ENCODE assay signal across 22 cellular contexts in genomic region chr19:11321206-11322126, GRCh38. TPM values are rescaled to one million over a fixed set of nuclear protein-coding genes. Genes with fewer than 3 reads are reported as not detected.
DNase-seq lines count a peak whose midpoint lies in the region; ATAC-seq and TF ChIP-seq lines count a peak whose summit lies in the region.
"Had no signal": no experiment of that assay in that cellular context is flagged by ENCODE, and none has a peak within 500 bp of the region (broad histone marks: within the 10 kb centered on the region; RNA-seq: fewer than 3 reads in every experiment).

No MANE protein-coding gene starts in this region.

- H3K4me3 Mint-ChIP-seq in immature natural killer cell, result no peak overlapping the region
- H3K4me3 Mint-ChIP-seq: activated CD8-positive, alpha-beta memory T cell treated with anti-CD3 and anti-CD28 coated beads, Interleukin-2, amount 10 ng/mL, durations not matched to agents 7 days and 5 days; HFFc6 had no signal

- peak overlapping the region; percentile 3 to 87 (median 66) for H3K27ac Mint-ChIP-seq in immature natural killer cell
- H3K27ac Mint-ChIP-seq: activated CD8-positive, alpha-beta memory T cell treated with anti-CD3 and anti-CD28 coated beads, Interleukin-2, amount 10 ng/mL, durations not matched to agents 7 days and 5 days; HFFc6 had no signal

- H4K20me1 ChIP-seq in OCI-LY3 (ENCODE audit: insufficient read depth, low read length), result no peaks in the 10 kb centered on the region

- WGBS in ovary, 3 donors, result 73 to 79% (median 75%) methylated on average over 14 of the region's 14 CpGs

- TF ChIP-seq CTCF in left ventricle myocardium inferior (IDR thresholded peaks at IDR 0.05; ENCODE audit: borderline replicate concordance) (no peak), OCI-LY3 (IDR thresholded peaks at IDR 0.05; ENCODE audit: low read depth, low read length) (peak; percentile 30; the same call in 1 of the 2 replicates), vagina (IDR thresholded peaks at IDR 0.05) (no peak), ovary (IDR thresholded peaks at IDR 0.05) (no peak)

- H2AFZ ChIP-seq in OCI-LY3 (ENCODE audit: low read depth, low read length), result no peak overlapping the region

- no peak for TF ChIP-seq POLR2A in vagina (IDR thresholded peaks at IDR 0.05)
- TF ChIP-seq POLR2A in ovary (IDR thresholded peaks at IDR 0.05), result no peak

- H3K9ac ChIP-seq in OCI-LY3 (ENCODE audit: low read length), result no peak overlapping the region

- H3K27me3 ChIP-seq in left ventricle myocardium inferior (ENCODE audit: low read depth) (no peaks in the 10 kb centered on the region), OCI-LY3 (ENCODE audit: low read depth, low read length) (no peaks in the 10 kb centered on the region), vagina (no peaks in the 10 kb centered on the region), ovary (no peaks in the 10 kb centered on the region)
- H3K27me3 ChIP-seq: heart right ventricle, transverse colon had no signal

- ATAC-seq in stimulated activated naive CD8-positive, alpha-beta T cell treated with anti-CD3 and anti-CD28 coated beads, Interleukin-15, Interleukin-2, amounts not matched to agents 100 U/mL and 50 U/mL, for 24 hours, result no peak
- no peak for ATAC-seq in GM19463 (IDR thresholded peaks at IDR 0.05; ENCODE audit: unreplicated experiment)
- ATAC-seq: activated CD8-positive, alpha-beta memory T cell treated with anti-CD3 and anti-CD28 coated beads, Interleukin-2, amount 10 ng/mL, durations not matched to agents 7 days and 5 days; heart right ventricle had no signal

- no peaks in the 10 kb centered on the region for H3K79me2 ChIP-seq in OCI-LY3 (ENCODE audit: low read length)

- no peaks in the 10 kb centered on the region for H3K9me3 Mint-ChIP-seq in immature natural killer cell
- H3K9me3 Mint-ChIP-seq: HFFc6 had no signal

- no peaks in the 10 kb centered on the region for H3K36me3 Mint-ChIP-seq in immature natural killer cell
- H3K36me3 Mint-ChIP-seq: activated CD8-positive, alpha-beta memory T cell treated with anti-CD3 and anti-CD28 coated beads, Interleukin-2, amount 10 ng/mL, durations not matched to agents 7 days and 5 days had no signal

- peaks cover 4% of the 10 kb centered on the region in 3 donors for H3K27me3 Mint-ChIP-seq in immature natural killer cell (ENCODE audit: low read depth in 3 of 3)

- TF ChIP-seq EP300 in ovary (IDR thresholded peaks at IDR 0.05), result no peak

- peaks cover 25% of the 10 kb centered on the region for H3K4me1 ChIP-seq in left ventricle myocardium inferior
- H3K4me1 ChIP-seq in OCI-LY3 (ENCODE audit: low read length), result peaks cover 29% of the 10 kb centered on the region
- peaks cover 26% of the 10 kb centered on the region for H3K4me1 ChIP-seq in vagina
- peaks cover 10% of the 10 kb centered on the region for H3K4me1 ChIP-seq in ovary (ENCODE audit: insufficient read depth)

- DNase-seq in left ventricle myocardium inferior, result no peak
- DNase-seq in cardiac septum (ENCODE audit: low spot score), result no peak
- no peak for DNase-seq in immature natural killer cell
- DNase-seq in vagina (ENCODE audit: extremely low spot score in 2 of 2), result no peak
- no peak for DNase-seq in stimulated activated naive CD8-positive, alpha-beta T cell treated with anti-CD3 and anti-CD28 coated beads, Interleukin-15, Interleukin-2, amounts not matched to agents 100 U/mL and 50 U/mL, for 24 hours
- DNase-seq in ovary, result no peak
- DNase-seq: activated CD8-positive, alpha-beta memory T cell treated with anti-CD3 and anti-CD28 coated beads, Interleukin-2, amount 10 ng/mL, durations not matched to agents 7 days and 5 days; activated naive CD4-positive, alpha-beta T cell treated with anti-CD3 and anti-CD28 coated beads, Interleukin-2, amount 50 U/mL, for 16 hours; caudate nucleus; heart right ventricle; HFFc6; NCI-H1092 treated with DMSO at 0.1 percent for 48 hours; NCI-H510A; occipital lobe; SHP77; transverse colon had no signal

- intact Hi-C loops in left ventricle myocardium inferior (cut with micrococcal nuclease), result no loop called here
- intact Hi-C loops in cardiac septum (cut with DNase I), result no loop called here
- intact Hi-C loops in vagina (cut with DNase I), result no loop called here
- intact Hi-C loops in ovary (cut with DNase I), result no loop called here

- H3K27ac ChIP-seq in left ventricle myocardium inferior (replicated peaks) (peak overlapping the region; percentile 82), OCI-LY3 (ENCODE audit: low read length) (no peak overlapping the region), vagina (peak overlapping the region; percentile 5), ovary (no peak overlapping the region)

- peak overlapping the region; percentile 28; the same call in 1 of the 2 replicates for H3K4me2 ChIP-seq in OCI-LY3 (ENCODE audit: low read length)
- H3K4me2 ChIP-seq: smooth muscle cell had no signal

- H3K36me3 ChIP-seq in left ventricle myocardium inferior (peaks cover 7% of the 10 kb centered on the region), OCI-LY3 (replicated peaks; ENCODE audit: low read depth, low read length) (no peaks in the 10 kb centered on the region), vagina (peaks cover 0 to 14% of the 10 kb centered on the region in 2 donors), ovary (no peaks in the 10 kb centered on the region)
- H3K36me3 ChIP-seq: transverse colon had no signal

- H3K4me1 Mint-ChIP-seq in immature natural killer cell, result peaks cover 51 to 55% of the 10 kb centered on the region in 2 donors

- H3K9me3 ChIP-seq in left ventricle myocardium inferior (replicated peaks) (no peaks in the 10 kb centered on the region), OCI-LY3 (ENCODE audit: insufficient read depth, low read length) (no peaks in the 10 kb centered on the region), vagina (no peaks in the 10 kb centered on the region), ovary (no peaks in the 10 kb centered on the region)
- H3K9me3 ChIP-seq: heart right ventricle, transverse colon had no signal

- H3K4me3 ChIP-seq in left ventricle myocardium inferior, result no peak overlapping the region
- no peak overlapping the region for H3K4me3 ChIP-seq in OCI-LY3 (ENCODE audit: low read length)
- H3K4me3 ChIP-seq in vagina, result no peak overlapping the region
- no peak overlapping the region for H3K4me3 ChIP-seq in ovary
- H3K4me3 ChIP-seq: smooth muscle cell, transverse colon had no signal

RNA-seq across cellular contexts. Expression of gene RAB3D, which starts 18.0 kb away (rescaled TPM):
- total RNA-seq in left ventricle myocardium inferior, result 7.2 TPM
- 7.4 TPM for total RNA-seq in cardiac septum
- polyA plus RNA-seq in immature natural killer cell, result 1 to 10 TPM; 1.6 to 2.9 (median 2.2) TPM
- total RNA-seq in vagina, result 33.9 TPM
- total RNA-seq in ovary, result 10 to 100 TPM in 5 of 7 donors, 1 to 10 TPM in 2; 6.8 to 27.2 (median 17.3) TPM
- 1 to 10 TPM; 4.7 to 9.1 TPM for polyA plus RNA-seq in ovary

RNA-seq across cellular contexts. Expression of gene TMEM205, which starts 24.6 kb away (rescaled TPM):
- total RNA-seq in left ventricle myocardium inferior, result 77.8 TPM
- 75.7 TPM for total RNA-seq in cardiac septum
- 10 to 100 TPM; 73.3 to 91.2 (median 81.4) TPM for polyA plus RNA-seq in immature natural killer cell
- total RNA-seq in vagina, result 173 TPM
- 100 to 1,000 TPM in 2 of 7 donors, 10 to 100 TPM in 5; 64.0 to 296 (median 80.5) TPM for total RNA-seq in ovary
- 10 to 100 TPM; 71.4 to 99.5 TPM for polyA plus RNA-seq in ovary

RNA-seq across cellular contexts. Expression of gene CCDC159, which starts 24.9 kb away (rescaled TPM):
- total RNA-seq in left ventricle myocardium inferior, result 24.5 TPM
- 24.2 TPM for total RNA-seq in cardiac septum
- polyA plus RNA-seq in immature natural killer cell, result 10 to 100 TPM; 26.5 to 32.4 (median 28.8) TPM
- total RNA-seq in vagina, result 24.1 TPM
- 10 to 100 TPM; 21.0 to 38.6 (median 30.2) TPM for total RNA-seq in ovary
- 10 to 100 TPM; 31.9 to 41.9 TPM for polyA plus RNA-seq in ovary

RNA-seq across cellular contexts. Expression of gene TSPAN16, which starts 25.5 kb away (rescaled TPM):
- not detected for total RNA-seq in left ventricle myocardium inferior
- not detected for total RNA-seq in cardiac septum
- polyA plus RNA-seq in immature natural killer cell, result not detected
- total RNA-seq in vagina, result not detected
- not detected for total RNA-seq in ovary
- polyA plus RNA-seq in ovary, result not detected
- total RNA-seq: activated CD8-positive, alpha-beta memory T cell treated with anti-CD3 and anti-CD28 coated beads, Interleukin-2, amount 10 ng/mL, durations not matched to agents 7 days and 5 days; Daoy; endothelial cell of umbilical vein; heart right ventricle; HFFc6; lung microvascular endothelial cell; occipital lobe; smooth muscle cell; transverse colon had no signal
- polyA plus RNA-seq: endothelial cell of umbilical vein, heart right ventricle, smooth muscle cell had no signal

RNA-seq across cellular contexts. Expression of gene PLPPR2, which starts 33.8 kb away (rescaled TPM):
- total RNA-seq in left ventricle myocardium inferior (10.6 TPM), cardiac septum (19.3 TPM), vagina (16.5 TPM), ovary (10 to 100 TPM; 12.3 to 42.5 (median 31.5) TPM)
- polyA plus RNA-seq in immature natural killer cell (1 to 10 TPM; 1.2 to 2.7 (median 1.8) TPM), ovary (10 to 100 TPM; 11.6 to 23.2 TPM)

Comparison
In these comparisons a context has a peak if more than half of its experiments do, and no peak if none do; other contexts are left out.
1. H3K27ac ChIP-seq: peak in left ventricle myocardium inferior (single experiment) and vagina (single experiment); none in OCI-LY3 (single experiment) and ovary (0 of 2).